ENCODE assay signal across 1 cellular context in the genomic region with DNA sequence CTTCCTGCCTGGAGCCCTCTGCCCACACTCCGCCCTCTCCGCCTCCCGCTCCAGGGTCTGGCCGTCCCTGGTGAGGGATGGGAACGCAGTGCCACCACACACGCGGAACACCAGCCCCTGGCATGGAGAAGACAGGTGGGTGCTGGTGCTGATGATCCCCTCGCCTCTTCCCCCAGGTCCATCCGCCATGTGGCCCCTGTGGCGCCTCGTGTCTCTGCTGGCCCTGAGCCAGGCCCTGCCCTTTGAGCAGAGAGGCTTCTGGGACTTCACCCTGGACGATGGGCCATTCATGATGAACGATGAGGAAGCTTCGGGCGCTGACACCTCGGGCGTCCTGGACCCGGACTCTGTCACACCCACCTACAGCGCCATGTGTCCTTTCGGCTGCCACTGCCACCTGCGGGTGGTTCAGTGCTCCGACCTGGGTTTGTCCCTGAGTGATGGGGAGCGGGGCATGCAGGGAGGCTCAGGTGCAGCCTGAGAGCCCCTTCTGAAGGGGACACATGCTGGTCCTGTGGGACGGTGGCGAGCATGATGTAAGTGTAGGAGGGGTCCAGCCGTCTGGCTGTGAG.
TF ChIP-seq lines count a peak whose summit lies in the region.

No MANE protein-coding gene starts in this region.

TF ChIP-seq in endothelial cell of umbilical vein, 7 proteins besides CTCF, POLR2A, EP300 and RAD21 (continued from another document):
- no peak for TF ChIP-seq POLR2AphosphoS5 (IDR thresholded peaks at IDR 0.05; ENCODE audit: insufficient read depth, low read depth, low read length)
- no peak for TF ChIP-seq FOS (IDR thresholded peaks at IDR 0.05; ENCODE audit: borderline replicate concordance, insufficient read depth, low read length)
- no peak for TF ChIP-seq JUN (IDR thresholded peaks at IDR 0.05; ENCODE audit: borderline replicate concordance, insufficient read depth, insufficient read length, low read depth)
